ENCODE assay signal across 13 cellular contexts in genomic region chr3:14957933-14958332, GRCh38. TPM values are rescaled to one million over a fixed set of nuclear protein-coding genes. Genes with fewer than 3 reads are reported as not detected.
DNase-seq lines count a peak whose midpoint lies in the region; ATAC-seq, FAIRE-seq and TF ChIP-seq lines count a peak whose summit lies in the region.
"Had no signal": no experiment of that assay in that cellular context is flagged by ENCODE, and none has a peak within 500 bp of the region (broad histone marks: within the 10 kb centered on the region; RNA-seq: fewer than 3 reads in every experiment).

No MANE protein-coding gene starts in this region.

- 28% methylated on average over 1 of the region's 1 CpG for WGBS in K562 (ENCODE audit: insufficient coverage, low coverage, missing lambda C conversion rate)

- no peak overlapping the region for H3K9ac ChIP-seq in K562 (ENCODE audit: insufficient read depth in 1 of 2, low read depth in 2 of 2, low read length in 2 of 2)

- no peak overlapping the region for H3K4me2 ChIP-seq in K562 (ENCODE audit: insufficient read depth, low read length)

- BruUV-seq in K562 (replicated peaks; lab: Mats Ljungman, UMichigan) = no TSS peak

- H3K79me2 ChIP-seq in K562 (ENCODE audit: control insufficient read depth, insufficient read depth, low read length) = peaks cover 58% of the 10 kb centered on the region

- no peaks in the 10 kb centered on the region for H3K9me1 ChIP-seq in K562 (ENCODE audit: control insufficient read depth, insufficient read depth, low read length)

- no peak overlapping the region for H3K4me3 ChIP-seq in K562
- H3K4me3 ChIP-seq: upper lobe of left lung had no signal

- no peaks in the 10 kb centered on the region for H3K9me3 ChIP-seq in K562 (replicated peaks; ENCODE audit: control insufficient read depth, insufficient read depth, low read depth, low read length)
- H3K9me3 ChIP-seq: upper lobe of left lung had no signal

- ATAC-seq in HG02678 (IDR thresholded peaks at IDR 0.05; ENCODE audit: unreplicated experiment) (peak; percentile 41), K562 (0 out of 3 replicates have a peak, but pooled peaks have one; percentile 10), HG03280 (IDR thresholded peaks at IDR 0.05; ENCODE audit: unreplicated experiment) (no peak), GM18519 (IDR thresholded peaks at IDR 0.05; ENCODE audit: low FRiP score, unreplicated experiment) (no peak)
- no peak for ATAC-seq in natural killer cell treated with Interleukin-12 subunit alpha and Interleukin-12 subunit beta and Interleukin-15 and Interleukin-18, amount 100 ng/mL, for 72 hours

- no peak for TF ChIP-seq RAD21 in K562 (CRISPR knock-in tag; conservative IDR thresholded peaks at IDR 0.05 in 1 of 2, IDR thresholded peaks at IDR 0.05 in 1 of 2)

- TF ChIP-seq EP300 in K562 (IDR thresholded peaks at IDR 0.05; ENCODE audit: low read length) = no peak

- in situ Hi-C loops in K562 (cut with MboI) = no loop called here

- no peaks in the 10 kb centered on the region for H3K27me3 ChIP-seq in K562 (ENCODE audit: control insufficient read depth in 2 of 2, insufficient read depth in 2 of 2, low read length in 2 of 2)
- H3K27me3 ChIP-seq: upper lobe of left lung had no signal

- peak; percentile 46 for FAIRE-seq in K562 (lab: Jason Lieb, UNC)
- FAIRE-seq: D721Med had no signal

- peaks cover 32% of the 10 kb centered on the region for H3K4me1 Mint-ChIP-seq in T-helper 1 cell treated with Interleukin-12 subunit alpha and Interleukin-12 subunit beta and Interleukin-4 antibody, amounts not matched to agents 30 μg/mL and 1 μg/mL, for 36 hours (ENCODE audit: low read depth)
- H3K4me1 Mint-ChIP-seq in natural killer cell treated with Interleukin-12 subunit alpha and Interleukin-12 subunit beta and Interleukin-15 and Interleukin-18, amount 100 ng/mL, for 72 hours (ENCODE audit: low read depth in 2 of 2) = peaks cover 21 to 26% of the 10 kb centered on the region in 2 donors

- no peaks in the 10 kb centered on the region; the same call in 1 of the 2 replicates for H4K20me1 ChIP-seq in K562 (replicated peaks; ENCODE audit: control insufficient read depth, insufficient read depth, low read length)

- no peak overlapping the region for H2AFZ ChIP-seq in K562 (ENCODE audit: low read depth, low read length)

- TF ChIP-seq POLR2A in K562 (conservative IDR thresholded peaks at IDR 0.05) = no peak

- no peaks in the 10 kb centered on the region for H3K27me3 Mint-ChIP-seq in T-helper 1 cell treated with Interleukin-12 subunit alpha and Interleukin-12 subunit beta and Interleukin-4 antibody, amounts not matched to agents 30 μg/mL and 1 μg/mL, for 36 hours (ENCODE audit: low read depth)
- no peaks in the 10 kb centered on the region for H3K27me3 Mint-ChIP-seq in natural killer cell treated with Interleukin-12 subunit alpha and Interleukin-12 subunit beta and Interleukin-15 and Interleukin-18, amount 100 ng/mL, for 72 hours

- H3K36me3 Mint-ChIP-seq in T-helper 1 cell treated with Interleukin-12 subunit alpha and Interleukin-12 subunit beta and Interleukin-4 antibody, amounts not matched to agents 30 μg/mL and 1 μg/mL, for 36 hours (ENCODE audit: low read depth) = peaks cover 17% of the 10 kb centered on the region
- H3K36me3 Mint-ChIP-seq in natural killer cell treated with Interleukin-12 subunit alpha and Interleukin-12 subunit beta and Interleukin-15 and Interleukin-18, amount 100 ng/mL, for 72 hours = peaks cover 6% of the 10 kb centered on the region

- no peak overlapping the region for H3K27ac ChIP-seq in K562 (ENCODE audit: extremely low read depth, low read depth, low read length)
- H3K27ac ChIP-seq: upper lobe of left lung had no signal

- peaks cover 13% of the 10 kb centered on the region for H3K36me3 ChIP-seq in K562 (ENCODE audit: control insufficient read depth, insufficient read depth, low read length)
- H3K36me3 ChIP-seq: upper lobe of left lung had no signal

- CTCF ChIA-PET in K562 (lab: Yijun Ruan, JAX; ENCODE audit: low intra/inter-chr PET ratio) = no interaction called here

- peak overlapping the region; percentile 0 for H3K27ac Mint-ChIP-seq in T-helper 1 cell treated with Interleukin-12 subunit alpha and Interleukin-12 subunit beta and Interleukin-4 antibody, amounts not matched to agents 30 μg/mL and 1 μg/mL, for 36 hours
- H3K27ac Mint-ChIP-seq in natural killer cell treated with Interleukin-12 subunit alpha and Interleukin-12 subunit beta and Interleukin-15 and Interleukin-18, amount 100 ng/mL, for 72 hours = peak overlapping the region; percentile 98 to 99

- DNase-seq in T-helper 1 cell = no peak
- DNase-seq in K562 (ENCODE audit: extremely low read depth in 1 of 4, low spot score in 3 of 4) = no peak
- DNase-seq in natural killer cell treated with Interleukin-12 subunit alpha and Interleukin-12 subunit beta and Interleukin-15 and Interleukin-18, amount 100 ng/mL, for 72 hours (ENCODE audit: low spot score) = no peak
- DNase-seq in RKO (ENCODE audit: low spot score) = no peak
- DNase-seq: activated CD4-positive, alpha-beta T cell treated with anti-CD3 and anti-CD28 coated beads, Interleukin-2, amount 50 U/mL, for 4 hours; erythroblast; NCI-H1930; upper lobe of left lung had no signal

- H3K4me3 Mint-ChIP-seq in T-helper 1 cell treated with Interleukin-12 subunit alpha and Interleukin-12 subunit beta and Interleukin-4 antibody, amounts not matched to agents 30 μg/mL and 1 μg/mL, for 36 hours = no peak overlapping the region
- peak overlapping the region; percentile 4 for H3K4me3 Mint-ChIP-seq in natural killer cell treated with Interleukin-12 subunit alpha and Interleukin-12 subunit beta and Interleukin-15 and Interleukin-18, amount 100 ng/mL, for 72 hours

- POLR2A ChIA-PET in K562 (lab: Yijun Ruan, JAX) = interaction anchor here (0.6 to 2.3 kb wide), 2 partner anchors 10 to 101 kb away, joined by 3 to 4 read pairs; no protein-coding TSS in a partner anchor

- intact Hi-C loops in K562 (cut with micrococcal nuclease) = no loop called here

- TF ChIP-seq CTCF in K562 (IDR thresholded peaks at IDR 0.05 in 2 of 3, conservative IDR thresholded peaks at IDR 0.05 in 1 of 3; ENCODE audit: insufficient read depth in 2 of 3, low read depth in 1 of 3, low read length in 3 of 3) = no peak

- H3K9me3 Mint-ChIP-seq in T-helper 1 cell treated with Interleukin-12 subunit alpha and Interleukin-12 subunit beta and Interleukin-4 antibody, amounts not matched to agents 30 μg/mL and 1 μg/mL, for 36 hours = no peaks in the 10 kb centered on the region
- H3K9me3 Mint-ChIP-seq in natural killer cell treated with Interleukin-12 subunit alpha and Interleukin-12 subunit beta and Interleukin-15 and Interleukin-18, amount 100 ng/mL, for 72 hours = no peaks in the 10 kb centered on the region

- peaks cover 0 to 9% of the 10 kb centered on the region in 2 experiments; a peak in 2 of 5 replicates for H3K4me1 ChIP-seq in K562 (replicated peaks in 1 of 2; ENCODE audit: control insufficient read depth in 2 of 2, insufficient read depth in 2 of 2, low read length in 2 of 2)

TF ChIP-seq in K562, 482 proteins besides CTCF, POLR2A, EP300 and RAD21 (continues in another document):
- TF ChIP-seq CBX8 (IDR thresholded peaks at IDR 0.05; ENCODE audit: borderline replicate concordance, extremely low read depth, low read depth, low read length, poor library complexity, severe bottlenecking) (no peak), XRCC4 (IDR thresholded peaks at IDR 0.05; ENCODE audit: extremely low read depth, insufficient read depth, insufficient read length) (no peak)
- TF ChIP-seq, protein P1, sequence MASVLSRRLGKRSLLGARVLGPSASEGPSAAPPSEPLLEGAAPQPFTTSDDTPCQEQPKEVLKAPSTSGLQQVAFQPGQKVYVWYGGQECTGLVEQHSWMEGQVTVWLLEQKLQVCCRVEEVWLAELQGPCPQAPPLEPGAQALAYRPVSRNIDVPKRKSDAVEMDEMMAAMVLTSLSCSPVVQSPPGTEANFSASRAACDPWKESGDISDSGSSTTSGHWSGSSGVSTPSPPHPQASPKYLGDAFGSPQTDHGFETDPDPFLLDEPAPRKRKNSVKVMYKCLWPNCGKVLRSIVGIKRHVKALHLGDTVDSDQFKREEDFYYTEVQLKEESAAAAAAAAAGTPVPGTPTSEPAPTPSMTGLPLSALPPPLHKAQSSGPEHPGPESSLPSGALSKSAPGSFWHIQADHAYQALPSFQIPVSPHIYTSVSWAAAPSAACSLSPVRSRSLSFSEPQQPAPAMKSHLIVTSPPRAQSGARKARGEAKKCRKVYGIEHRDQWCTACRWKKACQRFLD (CRISPR knock-in tag; IDR thresholded peaks at IDR 0.05) = no peak
- TF ChIP-seq, protein P2, sequence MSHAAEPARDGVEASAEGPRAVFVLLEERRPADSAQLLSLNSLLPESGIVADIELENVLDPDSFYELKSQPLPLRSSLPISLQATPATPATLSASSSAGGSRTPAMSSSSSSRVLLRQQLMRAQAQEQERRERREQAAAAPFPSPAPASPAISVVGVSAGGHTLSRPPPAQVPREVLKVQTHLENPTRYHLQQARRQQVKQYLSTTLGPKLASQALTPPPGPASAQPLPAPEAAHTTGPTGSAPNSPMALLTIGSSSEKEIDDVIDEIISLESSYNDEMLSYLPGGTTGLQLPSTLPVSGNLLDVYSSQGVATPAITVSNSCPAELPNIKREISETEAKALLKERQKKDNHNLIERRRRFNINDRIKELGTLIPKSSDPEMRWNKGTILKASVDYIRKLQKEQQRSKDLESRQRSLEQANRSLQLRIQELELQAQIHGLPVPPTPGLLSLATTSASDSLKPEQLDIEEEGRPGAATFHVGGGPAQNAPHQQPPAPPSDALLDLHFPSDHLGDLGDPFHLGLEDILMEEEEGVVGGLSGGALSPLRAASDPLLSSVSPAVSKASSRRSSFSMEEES (CRISPR knock-in tag; IDR thresholded peaks at IDR 0.05) = no peak

RNA-seq across cellular contexts. Expression of gene NR2C2, which starts 10.6 kb away (rescaled TPM):
- total RNA-seq in K562 (2011; cell fraction: chromatin; rRNA removed; ENCODE audit: low replicate concordance) = 116 and 153 TPM in 2 replicates
- 54.9 and 60.4 TPM in 2 replicates for total RNA-seq in K562 (2011; cell fraction: nucleolus; rRNA removed)
- total RNA-seq in K562 (2011; cell fraction: nucleoplasm; rRNA removed) = 99.1 and 148 TPM in 2 replicates
- total RNA-seq in K562 (2014; rRNA removed) (10.8 and 17.3 TPM in 2 replicates), K562 (2014; rRNA removed; fragmentation: Illumina TruSeq; extraction: Trizol) (17.7 and 18.7 TPM in 2 replicates), K562 (2015; rRNA removed; fragmentation: Illumina TruSeq; extraction: Trizol) (14.6 and 15.8 TPM in 2 replicates), K562 (2021) (32.9 and 33.0 TPM in 2 replicates)
- polyA plus RNA-seq in K562 (2011; rRNA removed) (17.3 and 21.8 TPM in 2 replicates), K562 (2014; fragmentation: Illumina TruSeq; extraction: Trizol) (20.4 and 22.3 TPM in 2 replicates), K562 (2014; fragmentation: Nextera tagmentation; extraction: Ambion mirVana) (1 to 10 TPM; 6.1 to 6.4 TPM), K562 (2014; rRNA removed) (13.9 and 18.0 TPM in 2 replicates)
- 7.9 and 12.6 TPM in 2 replicates for polyA plus RNA-seq in K562 (2011; cell fraction: cytosol; rRNA removed)
- polyA plus RNA-seq in K562 (2011; cell fraction: nucleus; rRNA removed) = 117 and 123 TPM in 2 replicates
- 21.1 and 35.7 TPM in 2 replicates for polyA plus RNA-seq in K562 (2012)
- polyA minus RNA-seq in K562 (2011; rRNA and poly(A)+ RNA removed) = 24.6 and 33.6 TPM in 2 replicates
- 17.3 and 23.8 TPM in 2 replicates for polyA minus RNA-seq in K562 (2011; cell fraction: cytosol; rRNA and poly(A)+ RNA removed)
- polyA minus RNA-seq in K562 (2011; cell fraction: nucleus; rRNA and poly(A)+ RNA removed) = 50.1 and 65.4 TPM in 2 replicates
- 10 to 100 TPM; 58.3 to 74.3 TPM for total RNA-seq in natural killer cell treated with Interleukin-12 subunit alpha and Interleukin-12 subunit beta and Interleukin-15 and Interleukin-18, amount 100 ng/mL, for 72 hours

Comparison
In these comparisons a context has a peak if more than half of its experiments do, and no peak if none do; other contexts are left out.
1. ATAC-seq: peak in HG02678 (single experiment) and K562 (single experiment); none in natural killer cell treated with Interleukin-12 subunit alpha and Interleukin-12 subunit beta and Interleukin-15 and Interleukin-18, amount 100 ng/mL, for 72 hours (0 of 2), HG03280 (single experiment) and GM18519 (single experiment).